Comparison of ENCODE assay signal across 1 cellular context in the genomic region with DNA sequence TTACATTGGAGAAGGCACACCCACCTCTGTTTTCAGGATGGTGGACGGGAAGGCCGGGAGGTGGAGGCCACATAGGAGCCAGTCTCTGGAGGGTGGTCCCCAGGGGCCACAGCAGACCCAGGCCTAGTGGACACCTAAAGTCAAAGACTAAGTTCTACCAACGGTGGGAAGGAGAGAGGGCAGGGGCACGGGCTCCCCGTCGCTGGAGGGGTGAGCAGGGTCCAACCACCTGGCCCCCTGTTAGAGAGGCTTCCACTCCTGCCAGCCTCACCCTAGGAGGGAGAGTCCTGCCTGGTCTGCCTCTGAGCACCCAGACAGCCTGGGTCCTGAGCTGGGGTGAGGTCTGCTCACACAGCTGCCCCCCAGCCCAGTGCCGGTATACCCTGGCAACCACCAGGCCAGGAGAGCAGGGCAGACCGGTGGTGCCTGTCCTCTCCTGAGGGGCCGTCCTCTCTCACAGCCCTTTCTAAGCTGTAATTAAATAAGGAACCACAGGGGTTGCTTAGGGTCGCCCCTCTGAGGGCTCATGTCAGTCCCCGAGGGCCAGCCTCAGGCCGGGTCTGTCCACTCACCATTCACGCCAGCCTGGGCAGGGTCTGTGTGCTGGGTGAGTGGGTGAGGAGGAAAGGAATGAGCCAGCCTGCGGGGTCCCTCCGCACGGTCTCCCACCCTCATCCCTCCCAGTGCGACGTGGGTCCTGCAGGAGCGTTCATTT.
TF ChIP-seq lines count a peak whose summit lies in the region.

No MANE protein-coding gene starts in this region.

TF ChIP-seq in IMR-90, 13 proteins besides CTCF, POLR2A, EP300 and RAD21 (continued from another document):
- TF ChIP-seq USF2 (IDR thresholded peaks at IDR 0.05; ENCODE audit: low read depth, low read length) = no peak
- TF ChIP-seq CHD1 (IDR thresholded peaks at IDR 0.05; ENCODE audit: low read depth, low read length) = no peak
- TF ChIP-seq FOS (IDR thresholded peaks at IDR 0.05; ENCODE audit: low read depth, low read length) = no peak
- TF ChIP-seq NFE2L2 (IDR thresholded peaks at IDR 0.05; ENCODE audit: low read depth, low read length) = no peak
- no peak for TF ChIP-seq BHLHE40 (IDR thresholded peaks at IDR 0.05; ENCODE audit: low read depth, low read length)
- TF ChIP-seq CEBPB (IDR thresholded peaks at IDR 0.05; ENCODE audit: low read depth, low read length) = no peak
- TF ChIP-seq RFX5 (IDR thresholded peaks at IDR 0.05; ENCODE audit: low read depth, low read length) = no peak
- TF ChIP-seq MXI1 (IDR thresholded peaks at IDR 0.05; ENCODE audit: borderline replicate concordance, low read depth, low read length) = no peak
TF ChIP-seq in IMR-90: peak in this region for 0.
